Comparison of ENCODE assay signal across 7 cellular contexts in genomic region chr15:58438956-58439355, GRCh38. TPM values are rescaled to one million over a fixed set of nuclear protein-coding genes. Genes with fewer than 3 reads are reported as not detected.
DNase-seq lines count a peak whose midpoint lies in the region; ATAC-seq and TF ChIP-seq lines count a peak whose summit lies in the region.

No MANE protein-coding gene starts in this region.

- H3K4me1 ChIP-seq in neuronal stem cell (ENCODE audit: control insufficient read depth in 2 of 2, insufficient read depth in 1 of 2, low read depth in 1 of 2, low read length in 2 of 2) = peaks cover 0 to 8% of the 10 kb centered on the region in 2 donors

- peak overlapping the region; percentile 1 for H3K27ac Mint-ChIP-seq in endothelial cell (ENCODE audit: unreplicated experiment)

- H3K27me3 ChIP-seq in neuronal stem cell (ENCODE audit: control insufficient read depth in 3 of 3, insufficient read depth in 3 of 3, low read depth in 1 of 3, low read length in 3 of 3) = no peaks in the 10 kb centered on the region

- no peak overlapping the region for H4K8ac ChIP-seq in neuronal stem cell (ENCODE audit: low read depth, low read length)

- no peak overlapping the region for H2AK5ac ChIP-seq in neuronal stem cell (ENCODE audit: low read depth, low read length)

- no peaks in the 10 kb centered on the region for H3K36me3 Mint-ChIP-seq in endothelial cell (ENCODE audit: low read depth, unreplicated experiment)

- H3K4me2 ChIP-seq in neuronal stem cell (ENCODE audit: insufficient read depth, low read length, poor library complexity, severe bottlenecking) = no peak overlapping the region

- H3K79me1 ChIP-seq in neuronal stem cell (ENCODE audit: low read depth, low read length) = no peaks in the 10 kb centered on the region

- no peak overlapping the region for H2BK15ac ChIP-seq in neuronal stem cell (ENCODE audit: low read length)

- H3K9me3 ChIP-seq in neuronal stem cell (replicated peaks in 1 of 2; ENCODE audit: control insufficient read depth in 2 of 2, insufficient read depth in 1 of 2, low read depth in 1 of 2, low read length in 2 of 2) = no peaks in the 10 kb centered on the region

- H2BK12ac ChIP-seq in neuronal stem cell (ENCODE audit: low read length) = no peak overlapping the region

- H3K4me1 Mint-ChIP-seq in endothelial cell (ENCODE audit: unreplicated experiment) = peaks cover 22% of the 10 kb centered on the region

- in situ Hi-C loops in SK-MEL-5 (cut with HindIII; ENCODE audit: low pct_unique_long_range_greater_than_20kb, low sequenced_read_pairs) = no loop called here

- DNase-seq in EL (peak; percentile 70), LoVo (ENCODE audit: low spot score) (peak; percentile 57), SK-MEL-5 (ENCODE audit: low read depth, low spot score) (peak; percentile 77), endothelial cell (ENCODE audit: low spot score) (peak; percentile 38), neuronal stem cell (ENCODE audit: low spot score) (peak; percentile 12), ureter (ENCODE audit: low spot score) (no peak)

- H3K9me3 Mint-ChIP-seq in endothelial cell (ENCODE audit: unreplicated experiment) = no peaks in the 10 kb centered on the region

- H3K36me3 ChIP-seq in neuronal stem cell (replicated peaks in 1 of 2; ENCODE audit: control insufficient read depth in 2 of 2, insufficient read depth in 2 of 2, low read length in 2 of 2) = no peaks in the 10 kb centered on the region

- no peak overlapping the region for H3K9ac ChIP-seq in neuronal stem cell (ENCODE audit: low read depth, low read length, poor library complexity)

- no peak overlapping the region for H2BK120ac ChIP-seq in neuronal stem cell (ENCODE audit: low read depth, low read length)

- peak overlapping the region; percentile 60 for H2AFZ ChIP-seq in neuronal stem cell (ENCODE audit: low read length)

- no peak overlapping the region for H3K23ac ChIP-seq in neuronal stem cell (ENCODE audit: low read depth, low read length, poor library complexity)

- H3K18ac ChIP-seq in neuronal stem cell (ENCODE audit: low read length) = no peak overlapping the region

- H4K91ac ChIP-seq in neuronal stem cell (ENCODE audit: low read depth, low read length, poor library complexity) = no peak overlapping the region

- H3K4ac ChIP-seq in neuronal stem cell (ENCODE audit: low read length) = no peak overlapping the region

- no CpG with 5 or more reads among the region's 7 CpGs for WGBS in neuronal stem cell (ENCODE audit: extremely low coverage in 2 of 2, insufficient read length in 2 of 2, insufficient replicate concordance in 1 of 2), 2 donors

- H3K4me3 ChIP-seq in neuronal stem cell (ENCODE audit: low read length in 2 of 2) = no peak overlapping the region

- H3K4me3 Mint-ChIP-seq in endothelial cell (ENCODE audit: unreplicated experiment) = no peak overlapping the region

- ATAC-seq in HG02763 (IDR thresholded peaks at IDR 0.05; ENCODE audit: unreplicated experiment) = no peak

- peaks cover 3% of the 10 kb centered on the region for H3K27me3 Mint-ChIP-seq in endothelial cell (ENCODE audit: unreplicated experiment)

- H2BK5ac ChIP-seq in neuronal stem cell (ENCODE audit: low read length) = no peak overlapping the region

- TF ChIP-seq CTCF in endothelial cell (IDR thresholded peaks at IDR 0.05; ENCODE audit: unreplicated experiment) = no peak

- no peak overlapping the region for H3K27ac ChIP-seq in neuronal stem cell (replicated peaks; ENCODE audit: low read length)

- H3K14ac ChIP-seq in neuronal stem cell (ENCODE audit: low read length) = no peak overlapping the region

RNA-seq across cellular contexts. Expression of gene LIPC, which starts 7.2 kb away (rescaled TPM):
- not detected in 2 replicates for total RNA-seq in SK-MEL-5 (2014; rRNA removed; shearing (Covaris generic))
- not detected in 2 replicates for polyA plus RNA-seq in SK-MEL-5 (2015; cell fraction: cytosol; rRNA removed)
- polyA plus RNA-seq in SK-MEL-5 (2015; cell fraction: nucleus; rRNA removed) = not detected in 2 replicates
- total RNA-seq in endothelial cell (ENCODE audit: unreplicated experiment) = not detected
- not detected for polyA plus RNA-seq in neuronal stem cell (2013, experiment 1 of 2)
- not detected for polyA plus RNA-seq in neuronal stem cell (2013, experiment 2 of 2)
- total RNA-seq in ureter = 10.5 TPM

Comparison
In these comparisons a context has a peak if more than half of its experiments do, and no peak if none do; other contexts are left out.
1. RNA of gene LIPC, which starts 7.2 kb away (total RNA-seq): 10.5 TPM in ureter (single experiment); not detected in SK-MEL-5 and not detected in endothelial cell (single experiment); every median in the first group is over 10 times any median in the second.